In genomic region chr18:35231052-35231451, GRCh38 we compare ENCODE assay signal across 8 cellular contexts. TPM values are rescaled to one million over a fixed set of nuclear protein-coding genes. Genes with fewer than 3 reads are reported as not detected.
DNase-seq lines count a peak whose midpoint lies in the region; ATAC-seq, FAIRE-seq and TF ChIP-seq lines count a peak whose summit lies in the region.

No MANE protein-coding gene starts in this region.

- intact Hi-C loops in activated CD4-positive, alpha-beta memory T cell treated with anti-CD3 and anti-CD28 coated beads for 36 hours (cut with micrococcal nuclease): loop anchor here (1.0 to 2.0 kb wide), 3 partner anchors 124 to 224 kb away; no protein-coding TSS in a partner anchor

- no peaks in the 10 kb centered on the region for H3K36me3 ChIP-seq in lung (ENCODE audit: control insufficient read depth in 2 of 2, insufficient read depth in 2 of 2, low read length in 2 of 2)

- CTCF ChIA-PET in activated CD4-positive, alpha-beta memory T cell treated with anti-CD3 and anti-CD28 coated beads for 36 hours (lab: Charles Lee): interaction anchor here (0.7 to 4.5 kb wide), 14 partner anchors 9 to 224 kb away, joined by 3 to 41 read pairs (median 4); partner anchors contain the start of genes ZNF24 and ZNF397

- H3K4me3 ChIP-seq in lung: no peak overlapping the region

- no peaks in the 10 kb centered on the region for H3K9me3 ChIP-seq in lung (ENCODE audit: control insufficient read depth in 2 of 2, insufficient read depth in 1 of 2, low read length in 1 of 2)

- no peaks in the 10 kb centered on the region for H3K27me3 ChIP-seq in lung (ENCODE audit: control insufficient read depth, insufficient read depth)

- DNase-seq in AML-193 (lab: John Stamatoyannopoulos, UW) (peak; percentile 50 to 79), GM19239 (ENCODE audit: insufficient read length, low spot score) (peak; percentile 48), NCI-H774 (lab: John Stamatoyannopoulos, UW) (peak; percentile 45), ecto neural progenitor cell (ENCODE audit: low spot score) (peak; percentile 76), lung (ENCODE audit: low spot score) (peak; percentile 83)
- peak; percentile 83 for DNase-seq in activated CD4-positive, alpha-beta memory T cell treated with anti-CD3 and anti-CD28 coated beads for 36 hours
- DNase-seq in stimulated activated CD4-positive, alpha-beta T cell treated with anti-CD3 and anti-CD28 coated beads, TNF-alpha, amount 100 ng/mL, for 48 hours (ENCODE audit: low read depth in 3 of 3): peak; percentile 48 to 66 (median 61)

- H3K27ac Mint-ChIP-seq in activated CD4-positive, alpha-beta memory T cell treated with anti-CD3 and anti-CD28 coated beads for 36 hours: no peak overlapping the region

- H3K4me1 Mint-ChIP-seq in activated CD4-positive, alpha-beta memory T cell treated with anti-CD3 and anti-CD28 coated beads for 36 hours (ENCODE audit: low read depth): peaks cover 3% of the 10 kb centered on the region

- no peaks in the 10 kb centered on the region for H3K36me3 Mint-ChIP-seq in activated CD4-positive, alpha-beta memory T cell treated with anti-CD3 and anti-CD28 coated beads for 36 hours

- H3K4me3 Mint-ChIP-seq in activated CD4-positive, alpha-beta memory T cell treated with anti-CD3 and anti-CD28 coated beads for 36 hours: peak overlapping the region; percentile 31

- peak; percentile 91 for FAIRE-seq in GM19239 (lab: Jason Lieb, UNC)

- H3K27ac ChIP-seq in lung (ENCODE audit: low read depth in 1 of 2, low read length in 1 of 2): no peak overlapping the region

- H3K4me1 ChIP-seq in lung (ENCODE audit: control insufficient read depth in 2 of 2, insufficient read depth in 2 of 2, low read length in 2 of 2): no peaks in the 10 kb centered on the region

- WGBS in lung, 2 donors: 0% methylated on average over 6 of the region's 6 CpGs

- ATAC-seq in HG03521 (IDR thresholded peaks at IDR 0.05; ENCODE audit: unreplicated experiment) (peak; percentile 76), lung (ENCODE audit: insufficient read depth, low FRiP score) (peak; percentile 90)

- H3K27me3 Mint-ChIP-seq in activated CD4-positive, alpha-beta memory T cell treated with anti-CD3 and anti-CD28 coated beads for 36 hours: peaks cover 3% of the 10 kb centered on the region

- POLR2A ChIA-PET in activated CD4-positive, alpha-beta memory T cell treated with anti-CD3 and anti-CD28 coated beads for 36 hours (lab: Charles Lee): interaction anchor here (0.7 to 1.5 kb wide), 2 partner anchors 9 to 124 kb away, joined by 3 read pairs; no protein-coding TSS in a partner anchor

- TF ChIP-seq CTCF in lung (IDR thresholded peaks at IDR 0.05; ENCODE audit: control extremely low read depth, extremely low read depth): peak; percentile 95

- no peaks in the 10 kb centered on the region for H3K9me3 Mint-ChIP-seq in activated CD4-positive, alpha-beta memory T cell treated with anti-CD3 and anti-CD28 coated beads for 36 hours

RNA-seq across cellular contexts. Expression of gene ZNF397, which starts 9.8 kb away (rescaled TPM):
- 10 to 100 TPM; 19.2 to 19.6 TPM for total RNA-seq in activated CD4-positive, alpha-beta memory T cell treated with anti-CD3 and anti-CD28 coated beads for 36 hours
- 10 to 100 TPM; 21.1 to 53.8 TPM for total RNA-seq in lung
- 10 to 100 TPM; 12.2 to 13.2 TPM for polyA plus RNA-seq in lung

RNA-seq across cellular contexts. Expression of gene ZSCAN30, which starts 59.0 kb away (rescaled TPM):
- 10 to 100 TPM; 17.9 to 19.6 TPM for total RNA-seq in activated CD4-positive, alpha-beta memory T cell treated with anti-CD3 and anti-CD28 coated beads for 36 hours
- total RNA-seq in lung: 10 to 100 TPM; 14.6 to 42.6 TPM
- 1 to 10 TPM; 5.7 to 9.7 TPM for polyA plus RNA-seq in lung
